Comparison of ENCODE assay signal across 16 cellular contexts in genomic region chr2:46929612-46930011, GRCh38.
"Had no signal": no experiment of that assay in that cellular context is flagged by ENCODE, and none has a peak within 500 bp of the region (broad histone marks: within the 10 kb centered on the region; RNA-seq: fewer than 3 reads in every experiment).

No MANE protein-coding gene starts in this region.

- H3K27ac ChIP-seq: coronary artery, hepatocyte, stomach, thoracic aorta, transverse colon had no signal

- ATAC-seq: left colon; naive thymus-derived CD4-positive, alpha-beta T cell had no signal

- H3K36me3 ChIP-seq: stomach, thoracic aorta, transverse colon had no signal

- H3K4me3 ChIP-seq: coronary artery, hepatocyte, stomach, thoracic aorta, transverse colon had no signal

- H3K79me2 ChIP-seq: hepatocyte had no signal

- H3K27me3 ChIP-seq: hepatocyte, stomach, transverse colon had no signal

- FAIRE-seq: small intestine had no signal

- H2AFZ ChIP-seq: hepatocyte had no signal

- H3K27ac Mint-ChIP-seq: endodermal cell; naive thymus-derived CD4-positive, alpha-beta T cell; nephron progenitor cell had no signal

- DNase-seq: effector CD4-positive, alpha-beta T cell; endodermal cell; foreskin melanocyte; head of caudate nucleus; left colon; naive thymus-derived CD4-positive, alpha-beta T cell; nephron progenitor cell; small intestine; stimulated activated CD4-positive, alpha-beta T cell treated with anti-CD3 and anti-CD28 coated beads, Interleukin-12 subunit alpha, Interleukin-12 subunit beta, amount 100 ng/mL, for 4 hours; stimulated activated naive CD4-positive, alpha-beta T cell; stomach; substantia nigra; transverse colon had no signal

- H3K4me2 ChIP-seq: hepatocyte had no signal

- H3K27me3 Mint-ChIP-seq: naive thymus-derived CD4-positive, alpha-beta T cell had no signal

- H3K4me1 ChIP-seq: stomach, transverse colon had no signal

- H3K4me3 Mint-ChIP-seq: endodermal cell; naive thymus-derived CD4-positive, alpha-beta T cell; nephron progenitor cell had no signal

- H3K4me1 Mint-ChIP-seq: endodermal cell, nephron progenitor cell had no signal
